ENCODE assay signal across 18 cellular contexts in the genomic region with DNA sequence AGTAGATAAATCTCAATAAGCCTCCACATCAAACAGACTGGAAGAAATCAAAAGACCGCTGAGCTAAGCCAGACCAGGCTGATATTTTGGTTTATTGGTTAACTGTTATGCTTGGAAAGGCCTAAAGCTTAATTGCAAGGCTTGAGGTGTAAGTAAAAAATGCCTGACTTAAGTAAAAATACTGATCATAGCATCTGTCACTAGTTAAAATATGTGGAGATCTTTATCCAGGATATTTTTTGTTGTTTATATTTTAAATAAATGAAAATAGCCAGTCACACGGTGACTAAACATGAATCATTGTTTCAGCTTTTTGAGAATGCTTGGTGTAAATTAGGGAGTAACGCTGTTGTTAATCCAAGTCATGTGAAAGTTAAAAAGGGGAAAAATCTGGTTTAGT.
DNase-seq lines count a peak whose midpoint lies in the region; ATAC-seq and TF ChIP-seq lines count a peak whose summit lies in the region.
"Had no signal": no experiment of that assay in that cellular context is flagged by ENCODE, and none has a peak within 500 bp of the region (broad histone marks: within the 10 kb centered on the region; RNA-seq: fewer than 3 reads in every experiment).

No MANE protein-coding gene starts in this region.

- TF ChIP-seq CTCF in astrocyte of the spinal cord (IDR thresholded peaks at IDR 0.05; ENCODE audit: low read depth, low read length) (no peak), foreskin keratinocyte (conservative IDR thresholded peaks at IDR 0.05) (no peak), thoracic aorta (IDR thresholded peaks at IDR 0.05) (no peak)

- peaks cover 48% of the 10 kb centered on the region for H3K4me1 ChIP-seq in GM23248 (ENCODE audit: insufficient read depth)
- peaks cover 11% of the 10 kb centered on the region for H3K4me1 ChIP-seq in foreskin keratinocyte
- peaks cover 38 to 61% of the 10 kb centered on the region in 2 donors for H3K4me1 ChIP-seq in thoracic aorta (ENCODE audit: control insufficient read depth in 1 of 2, low read depth in 2 of 2)

- H4K20me1 ChIP-seq in GM23248 (ENCODE audit: insufficient read depth): no peaks in the 10 kb centered on the region

- DNase-seq in GM23248 (peak; percentile 81), astrocyte of the spinal cord (ENCODE audit: low read depth, low spot score) (peak; percentile 48), foreskin keratinocyte (peak; percentile 42 to 64), thoracic aorta (ENCODE audit: low spot score) (no peak), iPS-NIHi7 (ENCODE audit: extremely low spot score) (no peak), NCI-H1092 treated with DMSO at 0.1 percent for 48 hours (lab: John Stamatoyannopoulos, UW) (no peak)
- DNase-seq: activated CD4-positive, alpha-beta T cell treated with anti-CD3 and anti-CD28 coated beads, Interleukin-2, amount 50 U/mL, for 4 hours; activated effector memory CD4-positive, alpha-beta T cell treated with anti-CD3 and anti-CD28 coated beads, Interleukin-2, amount 50 U/mL, for 16 hours; CD4-positive, alpha-beta T cell; left ventricle myocardium superior; NCI-H2227 treated with DMSO at 0.1 percent for 48 hours; nucleus accumbens; stimulated activated CD4-positive, alpha-beta T cell treated with anti-CD3 and anti-CD28 coated beads, Interleukin-2, amount 100 ng/mL, for 24 hours; T-helper 2 cell had no signal

- H3K9ac ChIP-seq in GM23248: peak overlapping the region; percentile 15

- H3K27ac ChIP-seq in GM23248: peak overlapping the region; percentile 78
- H3K27ac ChIP-seq in foreskin keratinocyte: peak overlapping the region; percentile 67
- H3K27ac ChIP-seq in thoracic aorta: peak overlapping the region in 1 of 2 donors; percentile 54

- ATAC-seq in foreskin keratinocyte (peak; percentile 57), thoracic aorta (ENCODE audit: insufficient number of reproducible peaks, low FRiP score, low read depth) (no peak), HG03520 (IDR thresholded peaks at IDR 0.05; ENCODE audit: unreplicated experiment) (no peak), GM21619 (IDR thresholded peaks at IDR 0.05; ENCODE audit: unreplicated experiment) (no peak)
- ATAC-seq: left ventricle myocardium superior; Panc1; stimulated activated memory B cell treated with anti-CD40 and anti-IgM and Interleukin-4, amounts not matched to agents 10 μg/mL and 1 μg/mL and 100 μg/mL, for 72 hours had no signal

- H3K27me3 ChIP-seq in GM23248 (replicated peaks; ENCODE audit: insufficient read depth) (no peaks in the 10 kb centered on the region), foreskin keratinocyte (no peaks in the 10 kb centered on the region), thoracic aorta (replicated peaks; ENCODE audit: insufficient read depth) (no peaks in the 10 kb centered on the region)

- in situ Hi-C loops in GM23248 (cut with MboI): no loop called here
- in situ Hi-C loops in astrocyte of the spinal cord (cut with HindIII; ENCODE audit: low sequenced_read_pairs): no loop called here

- H3K4me3 ChIP-seq in GM23248 (peak overlapping the region; percentile 21), astrocyte of the spinal cord (ENCODE audit: low read depth, low read length) (no peak overlapping the region), thoracic aorta (peak overlapping the region; percentile 0)

- H2AFZ ChIP-seq in GM23248: no peak overlapping the region

- peak overlapping the region; percentile 80 for H3K4me2 ChIP-seq in GM23248 (ENCODE audit: unreplicated experiment)

- H3K36me3 ChIP-seq in GM23248 (ENCODE audit: low read depth) (no peaks in the 10 kb centered on the region), thoracic aorta (no peaks in the 10 kb centered on the region)

- H3K9me2 ChIP-seq in GM23248 (ENCODE audit: insufficient read depth): no peaks in the 10 kb centered on the region

- H3K79me2 ChIP-seq in GM23248 (ENCODE audit: insufficient read depth): no peaks in the 10 kb centered on the region

- H3K9me3 ChIP-seq in GM23248 (ENCODE audit: low read depth) (no peaks in the 10 kb centered on the region), thoracic aorta (no peaks in the 10 kb centered on the region)

- WGBS in GM23248 (ENCODE audit: low coverage in 1 of 2, low lambda C conversion rate in 2 of 2, missing lambda C conversion rate in 2 of 2), 2 experiments: 0 to 4% methylated on average over 3 of the region's 3 CpGs

- peaks cover 40% of the 10 kb centered on the region for H3F3A ChIP-seq in GM23248 (ENCODE audit: insufficient read depth)

Comparison
In these comparisons a context has a peak if more than half of its experiments do, and no peak if none do; other contexts are left out.
1. DNase-seq: peak in GM23248 (single experiment), astrocyte of the spinal cord (single experiment) and foreskin keratinocyte (2 of 2); none in thoracic aorta (single experiment), iPS-NIHi7 (single experiment) and NCI-H1092 treated with DMSO at 0.1 percent for 48 hours (single experiment).